Comparison of ENCODE assay signal across 16 cellular contexts in genomic region chr12:76766161-76766560, GRCh38. TPM values are rescaled to one million over a fixed set of nuclear protein-coding genes. Genes with fewer than 3 reads are reported as not detected.
A peak's percentile ranks its signal among the peaks of the same experiment; 100 is the strongest.
DNase-seq lines count a peak whose midpoint lies in the region; ATAC-seq and TF ChIP-seq lines count a peak whose summit lies in the region.
"Had no signal": no experiment of that assay in that cellular context is flagged by ENCODE, and none has a peak within 500 bp of the region (broad histone marks: within the 10 kb centered on the region; RNA-seq: fewer than 3 reads in every experiment).

No MANE protein-coding gene starts in this region.

- no peaks in the 10 kb centered on the region for H3K36me3 ChIP-seq in CD8-positive, alpha-beta T cell (ENCODE audit: insufficient read depth, low read length)
- H3K36me3 ChIP-seq in KMS-11 (ENCODE audit: insufficient read depth) (no peaks in the 10 kb centered on the region), WERI-Rb-1 (no peaks in the 10 kb centered on the region; the same call in none of the 2 replicates)
- H3K36me3 ChIP-seq: ascending aorta had no signal

- H3K79me2 ChIP-seq in KMS-11 (ENCODE audit: insufficient read depth, low read depth): peaks cover 55% of the 10 kb centered on the region

- TF ChIP-seq CTCF in CD8-positive, alpha-beta T cell (IDR thresholded peaks at IDR 0.05): no peak
- no peak for TF ChIP-seq CTCF in KMS-11 (conservative IDR thresholded peaks at IDR 0.05; ENCODE audit: low read depth, low read length)
- no peak for TF ChIP-seq CTCF in neural crest cell (conservative IDR thresholded peaks at IDR 0.05)
- no peak for TF ChIP-seq CTCF in WERI-Rb-1 (IDR thresholded peaks at IDR 0.05; ENCODE audit: low read depth, low read length)

- no peaks in the 10 kb centered on the region for H3K9me3 Mint-ChIP-seq in CD8-positive, alpha-beta T cell
- H3K9me3 Mint-ChIP-seq in activated naive CD8-positive, alpha-beta T cell treated with anti-CD3 and anti-CD28 coated beads, Interleukin-2, amount 50 U/mL, for 24 hours: no peaks in the 10 kb centered on the region
- peaks cover 2% of the 10 kb centered on the region for H3K9me3 Mint-ChIP-seq in neural crest cell

- no peaks in the 10 kb centered on the region for H4K20me1 ChIP-seq in KMS-11 (ENCODE audit: insufficient read depth)

- H3K27me3 ChIP-seq in CD8-positive, alpha-beta T cell (ENCODE audit: insufficient read depth, low read length): no peaks in the 10 kb centered on the region
- H3K27me3 ChIP-seq in KMS-11 (ENCODE audit: insufficient read depth, low read depth): no peaks in the 10 kb centered on the region
- no peaks in the 10 kb centered on the region for H3K27me3 ChIP-seq in WERI-Rb-1 (ENCODE audit: insufficient read depth, low read depth, severe bottlenecking)
- H3K27me3 ChIP-seq: ascending aorta had no signal

- CTCF ChIA-PET in CD8-positive, alpha-beta T cell (lab: Charles Lee): interaction anchor here (3.1 kb wide), 1 partner anchor 25 kb away, joined by 14 read pairs; no protein-coding TSS in a partner anchor

- ATAC-seq in CD8-positive, alpha-beta T cell: no peak
- no peak for ATAC-seq in activated naive CD8-positive, alpha-beta T cell treated with anti-CD3 and anti-CD28 coated beads, Interleukin-2, amount 50 U/mL, for 24 hours
- ATAC-seq: right cardiac atrium had no signal

- H3K36me3 Mint-ChIP-seq in CD8-positive, alpha-beta T cell: peaks cover 6% of the 10 kb centered on the region
- no peaks in the 10 kb centered on the region for H3K36me3 Mint-ChIP-seq in activated naive CD8-positive, alpha-beta T cell treated with anti-CD3 and anti-CD28 coated beads, Interleukin-2, amount 50 U/mL, for 24 hours (ENCODE audit: low read depth)
- no peaks in the 10 kb centered on the region for H3K36me3 Mint-ChIP-seq in neural crest cell (ENCODE audit: low read depth)

- peak overlapping the region; percentile 90 for H3K4me2 ChIP-seq in KMS-11

- DNase-seq in CD8-positive, alpha-beta T cell: no peak
- no peak for DNase-seq in activated naive CD8-positive, alpha-beta T cell treated with anti-CD3 and anti-CD28 coated beads, Interleukin-2, amount 50 U/mL, for 24 hours
- DNase-seq in neural crest cell (ENCODE audit: low read depth, low spot score): no peak
- DNase-seq in NCI-H1105 treated with DMSO at 0.1 percent for 48 hours (lab: John Stamatoyannopoulos, UW): no peak
- no peak for DNase-seq in WERI-Rb-1
- no peak for DNase-seq in NCI-H2081 (lab: John Stamatoyannopoulos, UW)
- DNase-seq: COR-L47; effector memory CD4-positive, alpha-beta T cell; kidney; NCI-H1436 treated with DMSO at 0.1 percent for 48 hours; NCI-H524 treated with DMSO at 0.1 percent for 48 hours; right cardiac atrium; RPMI8226; substantia nigra had no signal

- no peak overlapping the region for H3K4me3 ChIP-seq in CD8-positive, alpha-beta T cell (ENCODE audit: low read depth, low read length)
- no peak overlapping the region for H3K4me3 ChIP-seq in KMS-11 (IDR thresholded peaks at IDR 0.05; ENCODE audit: insufficient read depth, low read depth, low read length)
- H3K4me3 ChIP-seq in WERI-Rb-1 (ENCODE audit: low read depth, low read length): no peak overlapping the region

- H3K9ac ChIP-seq in KMS-11: no peak overlapping the region

- POLR2A ChIA-PET in CD8-positive, alpha-beta T cell (lab: Charles Lee): no interaction called here

- H3K27ac ChIP-seq in CD8-positive, alpha-beta T cell (ENCODE audit: low read depth, low read length): no peak overlapping the region
- no peak overlapping the region for H3K27ac ChIP-seq in KMS-11
- no peak overlapping the region for H3K27ac ChIP-seq in WERI-Rb-1

- intact Hi-C loops in CD8-positive, alpha-beta T cell (cut with DNase I, micrococcal nuclease): loop anchor here (1.0 to 10.0 kb wide), 3 partner anchors 11 to 1281 kb away; partner anchors contain the start of gene GLIPR1 (in 1 of the 2)

- H2AFZ ChIP-seq in KMS-11 (ENCODE audit: low read depth): no peak overlapping the region

- peaks cover 55% of the 10 kb centered on the region for H3K4me1 Mint-ChIP-seq in CD8-positive, alpha-beta T cell (ENCODE audit: low read depth)
- peaks cover 49% of the 10 kb centered on the region for H3K4me1 Mint-ChIP-seq in activated naive CD8-positive, alpha-beta T cell treated with anti-CD3 and anti-CD28 coated beads, Interleukin-2, amount 50 U/mL, for 24 hours
- H3K4me1 Mint-ChIP-seq in neural crest cell: peaks cover 47% of the 10 kb centered on the region

- peak overlapping the region; percentile 5 for H3K4me3 Mint-ChIP-seq in CD8-positive, alpha-beta T cell
- peak overlapping the region; percentile 96 for H3K4me3 Mint-ChIP-seq in activated naive CD8-positive, alpha-beta T cell treated with anti-CD3 and anti-CD28 coated beads, Interleukin-2, amount 50 U/mL, for 24 hours
- H3K4me3 Mint-ChIP-seq in neural crest cell: peak overlapping the region; percentile 98

- H3K27ac Mint-ChIP-seq in CD8-positive, alpha-beta T cell: no peak overlapping the region
- no peak overlapping the region for H3K27ac Mint-ChIP-seq in activated naive CD8-positive, alpha-beta T cell treated with anti-CD3 and anti-CD28 coated beads, Interleukin-2, amount 50 U/mL, for 24 hours
- H3K27ac Mint-ChIP-seq in neural crest cell (ENCODE audit: unreplicated experiment): no peak overlapping the region

- no peaks in the 10 kb centered on the region for H3K27me3 Mint-ChIP-seq in CD8-positive, alpha-beta T cell (ENCODE audit: low read depth)
- no peaks in the 10 kb centered on the region for H3K27me3 Mint-ChIP-seq in activated naive CD8-positive, alpha-beta T cell treated with anti-CD3 and anti-CD28 coated beads, Interleukin-2, amount 50 U/mL, for 24 hours
- no peaks in the 10 kb centered on the region for H3K27me3 Mint-ChIP-seq in neural crest cell (ENCODE audit: low read depth)

- H3K9me3 ChIP-seq in CD8-positive, alpha-beta T cell (ENCODE audit: low read length): no peaks in the 10 kb centered on the region
- H3K9me3 ChIP-seq in WERI-Rb-1 (ENCODE audit: severe bottlenecking): no peaks in the 10 kb centered on the region
- H3K9me3 ChIP-seq: ascending aorta had no signal

- peaks cover 26% of the 10 kb centered on the region for H3K4me1 ChIP-seq in CD8-positive, alpha-beta T cell (ENCODE audit: insufficient read depth, low read length)
- H3K4me1 ChIP-seq in KMS-11 (ENCODE audit: low read depth, poor library complexity, severe bottlenecking): peaks cover 22% of the 10 kb centered on the region

RNA-seq across cellular contexts. Expression of gene ZDHHC17, which starts 2.2 kb away (rescaled TPM):
- 10 to 100 TPM; 38.1 to 40.3 TPM for total RNA-seq in CD8-positive, alpha-beta T cell
- 52.9 and 58.8 TPM in 2 replicates for total RNA-seq in neural crest cell

Comparison
In these comparisons a context has a peak if more than half of its experiments do, and no peak if none do; other contexts are left out.
1. H3K4me3 Mint-ChIP-seq: peak in every context shown above with its lines; median percentile 98 in neural crest cell; 96 in activated naive CD8-positive, alpha-beta T cell treated with anti-CD3 and anti-CD28 coated beads, Interleukin-2, amount 50 U/mL, for 24 hours; 5 in CD8-positive, alpha-beta T cell.